Comparison of ENCODE assay signal across 21 cellular contexts in the genomic region with DNA sequence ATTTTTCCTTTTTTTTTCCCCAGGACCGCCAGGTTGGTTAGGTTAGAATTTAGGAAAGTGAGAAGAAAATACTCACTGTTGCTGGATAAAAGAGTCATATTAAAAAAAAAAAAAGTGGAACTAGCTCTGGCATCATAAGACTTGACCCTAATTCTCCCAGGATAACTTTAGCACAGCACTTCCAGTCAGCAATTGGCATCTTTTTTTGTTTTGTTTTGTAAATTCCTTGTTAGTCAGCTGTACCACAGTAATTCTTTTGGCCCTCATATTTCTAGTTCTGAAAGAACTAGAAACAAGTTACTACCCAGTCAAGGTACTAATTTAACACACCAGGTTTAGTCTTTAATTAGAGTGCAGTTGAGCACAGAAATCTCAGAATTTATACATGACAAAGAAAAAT.
DNase-seq lines count a peak whose midpoint lies in the region; ATAC-seq and TF ChIP-seq lines count a peak whose summit lies in the region.
"Had no signal": no experiment of that assay in that cellular context is flagged by ENCODE, and none has a peak within 500 bp of the region (broad histone marks: within the 10 kb centered on the region; RNA-seq: fewer than 3 reads in every experiment).

No MANE protein-coding gene starts in this region.

- DNase-seq in astrocyte of the hippocampus (ENCODE audit: low read depth, low spot score): peak; percentile 58
- DNase-seq in fibroblast of gingiva (ENCODE audit: low read depth): peak; percentile 14
- no peak for DNase-seq in GF-D8 (lab: John Stamatoyannopoulos, UW)
- no peak for DNase-seq in tibial artery
- DNase-seq: 8988T; ACHN; BE2C; C1 segment of cervical spinal cord; CD4-positive, alpha-beta memory T cell; CD4-positive, CD25-positive, alpha-beta regulatory T cell; CD8-positive, alpha-beta memory T cell; COR-L47; DMS 273 treated with DMSO at 0.1 percent for 48 hours; DMS153; DMS53; DMS79; DND-41; EL; GDM1 had no signal

- H3K27ac ChIP-seq in tibial artery: no peak overlapping the region
- H3K27ac ChIP-seq: BLaER1 had no signal

- H3K27me3 ChIP-seq in tibial artery: no peaks in the 10 kb centered on the region
- H3K27me3 ChIP-seq: BE2C, BLaER1 had no signal

- no peak for TF ChIP-seq CTCF in tibial artery (IDR thresholded peaks at IDR 0.05)

- no peaks in the 10 kb centered on the region for H3K36me3 ChIP-seq in tibial artery
- H3K36me3 ChIP-seq: BE2C, BLaER1 had no signal

- H3K9me3 ChIP-seq in tibial artery: no peaks in the 10 kb centered on the region
- H3K9me3 ChIP-seq: BE2C, BLaER1 had no signal

- no peak for ATAC-seq in GM19395 (IDR thresholded peaks at IDR 0.05; ENCODE audit: unreplicated experiment)

- H3K4me1 ChIP-seq in tibial artery: no peaks in the 10 kb centered on the region
- H3K4me1 ChIP-seq: BE2C, BLaER1 had no signal

- intact Hi-C loops in tibial artery (cut with DNase I; ENCODE audit: low total_unique reads): no loop called here

- H3K4me3 ChIP-seq in tibial artery: no peak overlapping the region
- H3K4me3 ChIP-seq: BLaER1 had no signal

Comparison
In these comparisons a context has a peak if more than half of its experiments do, and no peak if none do; other contexts are left out.
1. DNase-seq: peak in astrocyte of the hippocampus (single experiment) and fibroblast of gingiva (single experiment); none in GF-D8 (single experiment) and tibial artery (0 of 2).